Comparison of ENCODE assay signal across 11 cellular contexts in genomic region chr6:16684195-16684689, GRCh38.
DNase-seq lines count a peak whose midpoint lies in the region; ATAC-seq and TF ChIP-seq lines count a peak whose summit lies in the region.
"Had no signal": no experiment of that assay in that cellular context is flagged by ENCODE, and none has a peak within 500 bp of the region (broad histone marks: within the 10 kb centered on the region; RNA-seq: fewer than 3 reads in every experiment).

No MANE protein-coding gene starts in this region.

- TF ChIP-seq CTCF in HFFc6 (IDR thresholded peaks at IDR 0.05), result no peak
- no peak for TF ChIP-seq CTCF in RWPE2 (IDR thresholded peaks at IDR 0.05; ENCODE audit: poor library complexity, severe bottlenecking)
- no peak for TF ChIP-seq CTCF in gastrocnemius medialis (IDR thresholded peaks at IDR 0.05 in 4 of 5, conservative IDR thresholded peaks at IDR 0.05 in 1 of 5)

- 56 to 66% methylated on average over 5 of the region's 5 CpGs for WGBS in esophagus, 2 donors

- H3K4me3 Mint-ChIP-seq in HFFc6, result peak overlapping the region; percentile 33

- DNase-seq in HFFc6 (no peak), RWPE2 (ENCODE audit: low spot score) (no peak), gastrocnemius medialis (no peak), NCI-H1105 (lab: John Stamatoyannopoulos, UW) (no peak), NCI-H1092 (lab: John Stamatoyannopoulos, UW) (no peak), NCI-H748 (lab: John Stamatoyannopoulos, UW; ENCODE audit: unreplicated experiment) (no peak), DMS153 treated with DMSO at 0.1 percent for 48 hours (lab: John Stamatoyannopoulos, UW; ENCODE audit: unreplicated experiment) (no peak)
- DNase-seq: GOT3 had no signal

- peaks cover 6% of the 10 kb centered on the region for H3K36me3 Mint-ChIP-seq in HFFc6 (ENCODE audit: low read depth)

- in situ Hi-C loops in gastrocnemius medialis (cut with MboI; ENCODE audit: low sequenced_read_pairs in 4 of 4), result no loop called here

- H3K27ac ChIP-seq in RWPE2 (ENCODE audit: poor library complexity, severe bottlenecking) (peak overlapping the region; percentile 83), esophagus (ENCODE audit: low read depth in 2 of 2, low read length in 1 of 2) (peak overlapping the region; percentile 16 to 81), gastrocnemius medialis (peak overlapping the region; percentile 1 to 92 (median 86))

- intact Hi-C loops in gastrocnemius medialis (cut with DNase I; ENCODE audit: low total_unique reads), result loop anchor here (5.0 kb wide), 1 partner anchor 78 kb away; the partner anchor contains the start of gene ATXN1

- no peak overlapping the region for H3K4me3 ChIP-seq in RWPE2 (ENCODE audit: severe bottlenecking)
- no peak overlapping the region for H3K4me3 ChIP-seq in esophagus (ENCODE audit: low read depth in 1 of 2, low read length in 2 of 2)
- H3K4me3 ChIP-seq in gastrocnemius medialis, result no peak overlapping the region
- H3K4me3 ChIP-seq: adrenal gland, heart left ventricle had no signal

- H3K9me3 Mint-ChIP-seq in HFFc6, result no peaks in the 10 kb centered on the region

- peak overlapping the region; percentile 70 for H3K27ac Mint-ChIP-seq in HFFc6

- H3K4me1 ChIP-seq in RWPE2 (ENCODE audit: insufficient read depth, poor library complexity, severe bottlenecking) (peaks cover 51% of the 10 kb centered on the region), esophagus (ENCODE audit: control insufficient read depth in 2 of 2, insufficient read depth in 2 of 2, low read length in 1 of 2) (peaks cover 0 to 5% of the 10 kb centered on the region in 2 donors), gastrocnemius medialis (peaks cover 47 to 57% of the 10 kb centered on the region in 2 donors)

- TF ChIP-seq POLR2A in gastrocnemius medialis (IDR thresholded peaks at IDR 0.05), result no peak

- H3K36me3 ChIP-seq in RWPE2 (ENCODE audit: low read depth) (no peaks in the 10 kb centered on the region), esophagus (ENCODE audit: control insufficient read depth in 2 of 2, insufficient read depth in 2 of 2, low read length in 1 of 2) (no peaks in the 10 kb centered on the region), gastrocnemius medialis (no peaks in the 10 kb centered on the region)
- H3K36me3 ChIP-seq: adrenal gland had no signal

- H3K9me3 ChIP-seq in RWPE2 (ENCODE audit: severe bottlenecking) (no peaks in the 10 kb centered on the region), esophagus (ENCODE audit: control insufficient read depth in 2 of 2, insufficient read depth in 1 of 2, low read depth in 1 of 2, low read length in 1 of 2) (no peaks in the 10 kb centered on the region), gastrocnemius medialis (no peaks in the 10 kb centered on the region)
- H3K9me3 ChIP-seq: adrenal gland, heart left ventricle had no signal

- H3K27me3 Mint-ChIP-seq in HFFc6 (ENCODE audit: insufficient read depth), result no peaks in the 10 kb centered on the region; the same call in 1 of the 2 replicates

- H3K27me3 ChIP-seq in RWPE2 (ENCODE audit: insufficient read depth, poor library complexity, severe bottlenecking), result no peaks in the 10 kb centered on the region
- H3K27me3 ChIP-seq in esophagus (ENCODE audit: control insufficient read depth in 1 of 2, insufficient read depth in 2 of 2, low read length in 2 of 2), result no peaks in the 10 kb centered on the region
- no peaks in the 10 kb centered on the region for H3K27me3 ChIP-seq in gastrocnemius medialis
- H3K27me3 ChIP-seq: adrenal gland, heart left ventricle had no signal

- ATAC-seq in RWPE2 (ENCODE audit: low read depth), result no peak
- no peak for ATAC-seq in gastrocnemius medialis

- peaks cover 83% of the 10 kb centered on the region for H3K4me1 Mint-ChIP-seq in HFFc6 (ENCODE audit: low read depth)
